In genomic region chr22:50498322-50498861, GRCh38 we compare ENCODE assay signal across 1 cellular context.
TF ChIP-seq lines count a peak whose summit lies in the region.

No MANE protein-coding gene starts in this region.

TF ChIP-seq in HepG2, 621 proteins besides CTCF, POLR2A, EP300 and RAD21 (continued from another document):
- peak; percentile 56 for TF ChIP-seq ZNF687 (CRISPR knock-in tag; IDR thresholded peaks at IDR 0.05)
- peak; percentile 79; the same call in 1 of the 2 replicates for TF ChIP-seq FOXC1 (CRISPR knock-in tag; IDR thresholded peaks at IDR 0.05; ENCODE audit: borderline replicate concordance)
- TF ChIP-seq ZBTB39 (CRISPR knock-in tag; IDR thresholded peaks at IDR 0.05) = no peak
- no peak for TF ChIP-seq PRMT3 (CRISPR knock-in tag; IDR thresholded peaks at IDR 0.05; ENCODE audit: borderline replicate concordance, low read depth)
- no peak for TF ChIP-seq ZNF569 (CRISPR knock-in tag; IDR thresholded peaks at IDR 0.05; ENCODE audit: borderline replicate concordance)
- TF ChIP-seq FIP1L1 (IDR thresholded peaks at IDR 0.05; ENCODE audit: borderline replicate concordance, insufficient read depth, low read depth, low read length) = no peak
- no peak for TF ChIP-seq SCMH1 (CRISPR knock-in tag; IDR thresholded peaks at IDR 0.05; ENCODE audit: borderline replicate concordance)
- no peak for TF ChIP-seq PCBP1 (IDR thresholded peaks at IDR 0.05; ENCODE audit: borderline replicate concordance, low read depth, low read length)
- no peak for TF ChIP-seq ZNF20 (CRISPR knock-in tag; IDR thresholded peaks at IDR 0.05)
- peak; percentile 72 for TF ChIP-seq MIER2 (CRISPR knock-in tag; IDR thresholded peaks at IDR 0.05)
- 0 out of 2 replicates have a peak, but pooled peaks have one; percentile 30 for TF ChIP-seq CSRNP1 (CRISPR knock-in tag; IDR thresholded peaks at IDR 0.05)
- TF ChIP-seq ZNF264 (CRISPR knock-in tag; IDR thresholded peaks at IDR 0.05) = no peak
- no peak for TF ChIP-seq CCDC6 (CRISPR knock-in tag; IDR thresholded peaks at IDR 0.05)
- TF ChIP-seq ZNF577 (CRISPR knock-in tag; IDR thresholded peaks at IDR 0.05; ENCODE audit: borderline replicate concordance, low read depth) = no peak
- no peak for TF ChIP-seq PTBP1 (IDR thresholded peaks at IDR 0.05; ENCODE audit: low read depth, low read length, poor library complexity, severe bottlenecking)
- TF ChIP-seq ZNF567 (CRISPR knock-in tag; IDR thresholded peaks at IDR 0.05; ENCODE audit: borderline replicate concordance) = 0 out of 2 replicates have a peak, but pooled peaks have one; percentile 55
- TF ChIP-seq RCOR2 (CRISPR knock-in tag; IDR thresholded peaks at IDR 0.05) = 0 out of 2 replicates have a peak, but pooled peaks have one; percentile 19
TF ChIP-seq in HepG2: peak in this region for 83.
